ENCODE assay signal across 26 cellular contexts in the genomic region with DNA sequence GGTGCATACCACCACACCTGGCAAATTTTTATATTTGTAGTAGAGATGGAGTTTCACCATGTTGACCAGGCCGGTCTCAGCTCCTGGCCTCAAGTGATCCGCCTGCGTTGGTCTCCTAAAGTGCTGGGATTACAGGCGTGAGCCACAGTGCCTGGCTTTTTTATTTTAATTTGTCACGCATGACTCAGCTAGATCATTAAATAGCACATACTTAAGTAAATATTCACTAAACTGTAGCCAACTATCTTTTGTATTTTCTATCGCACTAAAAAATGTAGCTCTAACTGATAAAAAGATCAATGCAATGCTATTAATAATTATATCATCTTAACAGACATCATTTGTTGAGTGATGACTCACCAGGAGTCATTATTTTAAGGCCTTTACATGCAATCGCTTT.
"Had no signal": no experiment of that assay in that cellular context is flagged by ENCODE, and none has a peak within 500 bp of the region (broad histone marks: within the 10 kb centered on the region; RNA-seq: fewer than 3 reads in every experiment).

No MANE protein-coding gene starts in this region.

- DNase-seq: activated CD4-positive, alpha-beta T cell treated with anti-CD3 and anti-CD28 coated beads for 36 hours; activated CD4-positive, alpha-beta T cell treated with anti-CD3 and anti-CD28 coated beads, Interleukin-2, amount 10 ng/mL, durations not matched to agents 7 days and 5 days; activated CD4-positive, alpha-beta T cell treated with anti-CD3 and anti-CD28 coated beads, Interleukin-2, amount 50 U/mL, for 48 hours; activated CD8-positive, alpha-beta T cell treated with anti-CD3 and anti-CD28 coated beads, Interleukin-2, amount 10 ng/mL, durations not matched to agents 7 days and 5 days; activated gamma-delta T cell; activated naive CD4-positive, alpha-beta T cell treated with Interleukin-2 at 50 U/mL for 16 hours; activated naive CD8-positive, alpha-beta T cell treated with anti-CD3 and anti-CD28 coated beads, Interleukin-2, amount 10 ng/mL, durations not matched to agents 7 days and 5 days; activated T-cell treated with anti-CD3 and anti-CD28 coated beads, Interleukin-2, amount 50 U/mL, for 24 hours; amygdala; Karpas-422; KBM-7; MV-4-11; NCI-H1436 treated with DMSO at 0.1 percent for 48 hours; NCI-H1694 treated with DMSO at 0.1 percent for 48 hours; NCI-H2029; NCI-H345; NCI-H524 treated with DMSO at 0.1 percent for 48 hours; RPMI8226; SHP77 treated with DMSO at 0.1 percent for 48 hours; SK-N-SH; T-helper 1 cell; T-helper 2 cell; T-helper 9 cell had no signal

- H3K4me3 ChIP-seq: ascending aorta, cardiac muscle cell, SJSA1 had no signal
